ENCODE assay signal across 26 cellular contexts in genomic region chr12:13843841-13844240, GRCh38.
"Had no signal": no experiment of that assay in that cellular context is flagged by ENCODE, and none has a peak within 500 bp of the region (broad histone marks: within the 10 kb centered on the region; RNA-seq: fewer than 3 reads in every experiment).

No MANE protein-coding gene starts in this region.

- H3K4me1 ChIP-seq: Peyer's patch, SJCRH30 had no signal

- H3K36me3 Mint-ChIP-seq: IgD-negative memory B cell had no signal

- H3K9me3 ChIP-seq: Peyer's patch, SJCRH30 had no signal

- DNase-seq: Kasumi-1; MM.1S; NCI-H1092 treated with DMSO at 0.1 percent for 48 hours; NCI-H1436; NCI-H187; NCI-H2029; NCI-H2081 treated with DMSO at 0.1 percent for 48 hours; NCI-H2171; NCI-H226; NCI-H446; NCI-H510A; NCI-H524 treated with DMSO at 0.1 percent for 48 hours; NCI-H69; NCI-H774; NK-92 treated with Interleukin-12 subunit alpha and Interleukin-12 subunit beta, amount 100 ng/mL, for 24 hours; OCI-M1; PC-9; Peyer's patch; SHP77 treated with DMSO at 0.1 percent for 48 hours; SJCRH30 had no signal

- H3K9ac ChIP-seq: KMS-11 had no signal

- ATAC-seq: K562, Right ventricle myocardium inferior had no signal

- H2AFZ ChIP-seq: PC-9 had no signal

- H3K9me3 Mint-ChIP-seq: IgD-negative memory B cell had no signal

- H3K27ac ChIP-seq: HL-60, KMS-11, PC-9, Peyer's patch, SJCRH30, SK-N-MC had no signal

- H3K4me3 Mint-ChIP-seq: IgD-negative memory B cell had no signal

- H3K36me3 ChIP-seq: Peyer's patch, SJCRH30 had no signal

- H3K27me3 ChIP-seq: Peyer's patch, SJCRH30 had no signal

- H3K27ac Mint-ChIP-seq: IgD-negative memory B cell had no signal

- H3K4me3 ChIP-seq: K562, PC-9, Peyer's patch, SJCRH30, SK-N-MC had no signal

- H3K4me2 ChIP-seq: KMS-11, PC-9 had no signal
